Comparison of ENCODE assay signal across 12 cellular contexts in the genomic region with DNA sequence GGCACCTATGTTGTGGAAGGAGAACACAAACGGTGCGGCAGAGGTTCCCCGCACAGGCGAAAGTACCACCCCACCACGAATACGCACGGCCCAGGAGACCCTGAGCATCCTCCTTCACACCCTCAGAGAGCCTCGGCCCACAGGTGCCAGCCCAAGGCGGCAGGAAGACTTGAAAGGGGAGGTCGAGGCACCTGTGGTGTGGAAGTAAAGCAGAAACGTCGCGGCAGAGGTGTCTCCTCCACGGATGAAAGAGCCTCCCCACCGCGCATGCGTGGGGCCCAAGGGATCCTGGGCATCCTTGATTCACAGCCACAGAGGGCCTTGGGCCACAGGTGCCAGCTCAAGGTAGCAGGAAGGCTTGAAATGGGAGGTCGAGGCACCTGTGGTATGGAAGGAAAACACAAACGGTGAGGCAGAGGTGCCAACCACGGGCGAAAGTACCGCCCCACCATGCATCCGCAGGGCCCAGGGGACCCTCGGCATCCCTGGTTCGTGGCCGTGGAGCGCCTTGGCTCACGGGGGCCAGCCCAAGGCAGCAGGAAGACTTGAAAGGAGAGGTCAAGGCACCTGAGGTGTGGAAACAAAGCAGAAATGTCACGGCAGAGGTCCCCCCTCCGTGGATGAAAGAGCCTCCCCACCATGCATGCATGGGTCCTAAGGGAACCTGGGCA.
DNase-seq lines count a peak whose midpoint lies in the region; ATAC-seq and TF ChIP-seq lines count a peak whose summit lies in the region.
"Had no signal": no experiment of that assay in that cellular context is flagged by ENCODE, and none has a peak within 500 bp of the region (broad histone marks: within the 10 kb centered on the region; RNA-seq: fewer than 3 reads in every experiment).

No MANE protein-coding gene starts in this region.

- peaks cover 0 to 5% (median 0%) of the 10 kb centered on the region in 3 donors for H3K36me3 Mint-ChIP-seq in CD8-positive, alpha-beta memory T cell
- H3K36me3 Mint-ChIP-seq in progenitor cell of endocrine pancreas (ENCODE audit: insufficient read depth): peaks cover 1% of the 10 kb centered on the region

- no peak overlapping the region for H3K4me3 ChIP-seq in CD8-positive, alpha-beta memory T cell (ENCODE audit: low read length)
- H3K4me3 ChIP-seq in RWPE2 (ENCODE audit: severe bottlenecking): no peak overlapping the region
- H3K4me3 ChIP-seq: GM23248 had no signal

- CTCF ChIA-PET in CD8-positive, alpha-beta memory T cell (lab: Charles Lee): no interaction called here

- H3K27me3 Mint-ChIP-seq in CD8-positive, alpha-beta memory T cell: no peaks in the 10 kb centered on the region
- H3K27me3 Mint-ChIP-seq in progenitor cell of endocrine pancreas: no peaks in the 10 kb centered on the region
- H3K27me3 Mint-ChIP-seq: naive B cell had no signal

- H3K36me3 ChIP-seq in CD8-positive, alpha-beta memory T cell (ENCODE audit: insufficient read depth, low read length): no peaks in the 10 kb centered on the region
- no peaks in the 10 kb centered on the region for H3K36me3 ChIP-seq in RWPE2 (ENCODE audit: low read depth)
- H3K36me3 ChIP-seq: brain microvascular endothelial cell had no signal

- no peak overlapping the region for H3K27ac ChIP-seq in CD8-positive, alpha-beta memory T cell (ENCODE audit: low read depth, low read length)
- H3K27ac ChIP-seq in RWPE2 (ENCODE audit: poor library complexity, severe bottlenecking): no peak overlapping the region
- H3K27ac ChIP-seq: brain microvascular endothelial cell, GM23248 had no signal

- DNase-seq in CD8-positive, alpha-beta memory T cell: peak in 3 of 5 donors; percentile 0 to 37 (median 1)
- DNase-seq in RWPE2 (ENCODE audit: low spot score) (peak; percentile 31), cardiac septum (ENCODE audit: low spot score) (peak; percentile 66), progenitor cell of endocrine pancreas (ENCODE audit: low spot score, unreplicated experiment) (peak; percentile 7), amniotic stem cell (lab: John Stamatoyannopoulos, UW) (no peak), DMS53 treated with DMSO at 0.1 percent for 48 hours (lab: John Stamatoyannopoulos, UW; ENCODE audit: unreplicated experiment) (no peak), T-helper 9 cell (no peak), HPDE6-E6E7 (ENCODE audit: extremely low spot score) (no peak)
- DNase-seq: brain microvascular endothelial cell, GM23248, naive B cell, NCI-H1694 had no signal

- H3K9me3 ChIP-seq in CD8-positive, alpha-beta memory T cell (ENCODE audit: low read length): peaks cover 1% of the 10 kb centered on the region
- H3K9me3 ChIP-seq in RWPE2 (ENCODE audit: severe bottlenecking): peaks cover 9% of the 10 kb centered on the region

- intact Hi-C loops in cardiac septum (cut with DNase I): no loop called here

- H3K4me1 ChIP-seq in CD8-positive, alpha-beta memory T cell (ENCODE audit: insufficient read depth, low read length): no peaks in the 10 kb centered on the region
- no peaks in the 10 kb centered on the region for H3K4me1 ChIP-seq in RWPE2 (ENCODE audit: insufficient read depth, poor library complexity, severe bottlenecking)

- POLR2A ChIA-PET in CD8-positive, alpha-beta memory T cell (lab: Charles Lee): no interaction called here

- ATAC-seq in RWPE2 (ENCODE audit: low read depth): no peak

- H3K9me3 Mint-ChIP-seq in CD8-positive, alpha-beta memory T cell: peaks cover 19 to 55% (median 30%) of the 10 kb centered on the region in 5 donors
- H3K9me3 Mint-ChIP-seq in progenitor cell of endocrine pancreas (ENCODE audit: low read depth): peaks cover 62% of the 10 kb centered on the region

- no peaks in the 10 kb centered on the region for H3K27me3 ChIP-seq in CD8-positive, alpha-beta memory T cell (ENCODE audit: insufficient read depth, low read length, poor library complexity, severe bottlenecking)
- no peaks in the 10 kb centered on the region for H3K27me3 ChIP-seq in RWPE2 (ENCODE audit: insufficient read depth, poor library complexity, severe bottlenecking)
- H3K27me3 ChIP-seq: brain microvascular endothelial cell had no signal

- no peaks in the 10 kb centered on the region for H3K4me1 Mint-ChIP-seq in CD8-positive, alpha-beta memory T cell
- H3K4me1 Mint-ChIP-seq in progenitor cell of endocrine pancreas (ENCODE audit: low read depth): no peaks in the 10 kb centered on the region
- H3K4me1 Mint-ChIP-seq: naive B cell had no signal

- H3K27ac Mint-ChIP-seq in CD8-positive, alpha-beta memory T cell: no peak overlapping the region
- no peak overlapping the region for H3K27ac Mint-ChIP-seq in progenitor cell of endocrine pancreas

- no peak overlapping the region for H3K4me3 Mint-ChIP-seq in CD8-positive, alpha-beta memory T cell
- H3K4me3 Mint-ChIP-seq in progenitor cell of endocrine pancreas (ENCODE audit: low read depth): no peak overlapping the region

- no peak for TF ChIP-seq CTCF in RWPE2 (IDR thresholded peaks at IDR 0.05; ENCODE audit: poor library complexity, severe bottlenecking)
- TF ChIP-seq CTCF in progenitor cell of endocrine pancreas (IDR thresholded peaks at IDR 0.05; ENCODE audit: unreplicated experiment): no peak

Comparison
In these comparisons a context has a peak if more than half of its experiments do, and no peak if none do; other contexts are left out.
1. DNase-seq: peak in CD8-positive, alpha-beta memory T cell (3 of 5), RWPE2 (single experiment), cardiac septum (single experiment) and progenitor cell of endocrine pancreas (single experiment); none in amniotic stem cell (single experiment), DMS53 treated with DMSO at 0.1 percent for 48 hours (single experiment), T-helper 9 cell (single experiment) and HPDE6-E6E7 (single experiment).